Comparison of ENCODE assay signal across 28 cellular contexts in the genomic region with DNA sequence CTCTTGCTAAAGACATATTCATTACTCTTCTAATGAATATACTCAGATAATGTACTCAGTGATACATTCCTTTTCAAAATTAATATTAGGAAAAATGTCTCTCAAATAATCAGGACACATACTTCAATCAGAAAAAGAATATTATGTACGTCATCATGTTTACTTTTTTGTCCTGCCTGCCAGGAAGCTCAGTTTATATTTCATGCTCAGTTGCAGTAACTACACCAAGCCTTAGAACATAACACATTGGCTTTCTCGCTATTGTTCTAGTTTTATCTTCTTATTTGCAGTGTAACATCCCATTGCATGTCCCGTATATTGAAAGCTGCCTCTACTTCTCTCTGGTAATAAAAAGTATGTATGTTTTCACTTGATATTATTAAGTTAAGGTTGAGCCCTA.
"Had no signal": no experiment of that assay in that cellular context is flagged by ENCODE, and none has a peak within 500 bp of the region (broad histone marks: within the 10 kb centered on the region; RNA-seq: fewer than 3 reads in every experiment).

No MANE protein-coding gene starts in this region.

- H3K27me3 ChIP-seq: gastrocnemius medialis, heart left ventricle, hepatocyte, left lung, neural progenitor cell, right atrium auricular region, suprapubic skin, transverse colon, upper lobe of right lung, uterus had no signal

- H3K36me3 ChIP-seq: gastrocnemius medialis, heart left ventricle, left lung, neural progenitor cell, prostate gland, right atrium auricular region, suprapubic skin, transverse colon, upper lobe of right lung, uterus had no signal

- DNase-seq: cortex of kidney; foreskin fibroblast; gastrocnemius medialis; heart left ventricle; left cardiac atrium; left lung; mesenchymal stem cell; mucosa of descending colon; naive thymus-derived CD4-positive, alpha-beta T cell; nucleus accumbens; stimulated activated CD4-positive, alpha-beta T cell treated with anti-CD3 and anti-CD28 coated beads, Interleukin-12 subunit alpha, Interleukin-12 subunit beta, amount 100 ng/mL, for 4 hours; stimulated activated CD4-positive, alpha-beta T cell treated with anti-CD3 and anti-CD28 coated beads, Interleukin-1b, Interleukin-23, amount 100 ng/mL, for 48 hours; stimulated activated CD4-positive, alpha-beta T cell treated with anti-CD3 and anti-CD28 coated beads, Interleukin-4, amount 100 ng/mL, for 1 hour; stimulated activated CD8-positive, alpha-beta memory T cell treated with anti-CD3 and anti-CD28 coated beads, Interleukin-4, amount 100 ng/mL, for 48 hours; stimulated activated naive CD4-positive, alpha-beta T cell; stimulated activated naive CD8-positive, alpha-beta T cell treated with anti-CD3 and anti-CD28 coated beads, Interleukin-15, amount 100 ng/mL, for 72 hours; transverse colon; upper lobe of right lung; uterus had no signal

- H3K79me2 ChIP-seq: hepatocyte had no signal

- H3K4me1 Mint-ChIP-seq: mesothelial cell of epicardium, neural progenitor cell had no signal

- H3K4me3 Mint-ChIP-seq: mesothelial cell of epicardium; naive thymus-derived CD4-positive, alpha-beta T cell; nephron; neural progenitor cell; stimulated activated naive CD8-positive, alpha-beta T cell treated with anti-CD3 and anti-CD28 coated beads, Interleukin-15, amount 100 ng/mL, for 72 hours had no signal

- H3K27me3 Mint-ChIP-seq: naive thymus-derived CD4-positive, alpha-beta T cell; stimulated activated naive CD8-positive, alpha-beta T cell treated with anti-CD3 and anti-CD28 coated beads, Interleukin-15, amount 100 ng/mL, for 72 hours had no signal

- H2AFZ ChIP-seq: hepatocyte had no signal

- ATAC-seq: gastrocnemius medialis; heart left ventricle; left cardiac atrium; left lung; mucosa of descending colon; naive thymus-derived CD4-positive, alpha-beta T cell; sciatic nerve; stimulated activated naive CD8-positive, alpha-beta T cell treated with anti-CD3 and anti-CD28 coated beads, Interleukin-15, amount 100 ng/mL, for 72 hours; upper lobe of right lung had no signal

- H3K9me3 ChIP-seq: gastrocnemius medialis, mucosa of descending colon, prostate gland, suprapubic skin, upper lobe of right lung, uterus had no signal

- H3K4me1 ChIP-seq: neural progenitor cell, prostate gland, transverse colon, uterus had no signal

- H3K4me3 ChIP-seq: gastrocnemius medialis, heart left ventricle, hepatocyte, left lung, mucosa of descending colon, neural progenitor cell, prostate gland, right atrium auricular region, smooth muscle cell, suprapubic skin, transverse colon, upper lobe of right lung, uterus had no signal

- H3K9ac ChIP-seq: neural progenitor cell had no signal

- H3K27ac ChIP-seq: heart left ventricle, hepatocyte, left lung, neural progenitor cell, prostate gland, right atrium auricular region, suprapubic skin, transverse colon, uterus had no signal

- H3K9me3 Mint-ChIP-seq: nephron had no signal

- H3K36me3 Mint-ChIP-seq: neural progenitor cell had no signal

- H3K4me2 ChIP-seq: hepatocyte, neural progenitor cell, smooth muscle cell had no signal

- H3K27ac Mint-ChIP-seq: mesothelial cell of epicardium; nephron; neural progenitor cell; stimulated activated naive CD8-positive, alpha-beta T cell treated with anti-CD3 and anti-CD28 coated beads, Interleukin-15, amount 100 ng/mL, for 72 hours had no signal
